ENCODE assay signal across 6 cellular contexts in the genomic region with DNA sequence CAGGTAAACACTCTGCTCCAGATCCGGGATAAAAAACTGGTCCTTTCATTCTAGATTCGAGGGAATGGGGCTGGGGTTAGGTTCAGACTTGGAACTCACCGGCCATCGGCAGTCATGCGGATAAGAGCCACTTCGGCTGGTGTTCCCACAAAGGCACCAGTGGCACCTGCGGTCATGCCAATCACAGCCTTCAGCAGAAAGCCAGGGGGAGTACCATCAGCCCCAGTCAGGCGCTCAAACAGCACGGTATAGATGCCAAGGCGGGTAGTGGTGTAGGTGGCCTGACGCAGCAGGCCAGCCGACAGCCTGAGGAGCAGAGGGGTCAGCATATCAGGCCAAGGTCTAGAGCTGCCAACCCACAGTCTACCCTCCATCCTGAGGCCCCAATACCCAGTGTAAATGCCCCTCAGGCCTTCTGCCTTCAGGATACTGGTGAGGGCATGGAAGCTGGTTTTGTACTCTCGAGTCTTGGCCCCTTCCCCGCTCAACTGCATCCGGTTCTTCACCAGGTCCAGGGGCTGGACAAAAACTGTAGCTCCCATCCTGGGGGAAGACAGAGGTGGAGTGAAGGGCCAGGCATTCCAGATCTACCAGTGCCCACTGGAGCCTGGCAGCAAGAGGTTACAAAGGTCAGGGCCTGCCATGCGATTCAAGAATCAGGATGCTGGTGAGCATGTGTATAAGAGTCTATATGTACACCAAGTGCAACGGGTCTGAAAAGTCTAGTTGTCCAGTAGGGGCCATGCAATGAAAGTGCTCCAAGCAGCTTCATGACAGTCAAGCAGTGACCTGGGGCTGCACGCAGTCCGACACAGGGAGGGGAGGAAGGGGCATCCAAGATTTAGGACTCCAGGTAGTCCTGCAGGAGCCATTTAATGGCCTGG. TPM values are rescaled to one million over a fixed set of nuclear protein-coding genes. Genes with fewer than 3 reads are reported as not detected.
DNase-seq lines count a peak whose midpoint lies in the region; ATAC-seq and TF ChIP-seq lines count a peak whose summit lies in the region.

No MANE protein-coding gene starts in this region.

- peaks cover 67% of the 10 kb centered on the region for H3K4me1 ChIP-seq in BLaER1
- peaks cover 16% of the 10 kb centered on the region for H3K4me1 ChIP-seq in Panc1 (ENCODE audit: control insufficient read depth, insufficient read depth, low read length)

- peak overlapping the region; percentile 98 for H3K9ac ChIP-seq in BLaER1

- H3K4me3 ChIP-seq in BLaER1 (peak overlapping the region; percentile 89), Panc1 (ENCODE audit: low read depth in 2 of 2, low read length in 2 of 2) (peak overlapping the region; percentile 90 to 92), iPS-11a (ENCODE audit: low read depth, low read length) (peak overlapping the region; percentile 95)

- H3K27me3 ChIP-seq in BLaER1, result no peaks in the 10 kb centered on the region
- H3K27me3 ChIP-seq in Panc1 (ENCODE audit: control insufficient read depth, insufficient read depth, low read length), result no peaks in the 10 kb centered on the region

- ATAC-seq in Panc1, result no peak

- in situ Hi-C loops in Panc1 (cut with HindIII; ENCODE audit: low pct_unique_long_range_greater_than_20kb, low sequenced_read_pairs), result no loop called here

- DNase-seq in Panc1 (ENCODE audit: low read depth, low spot score) (no peak), NCI-H446 treated with DMSO at 0.1 percent for 48 hours (lab: John Stamatoyannopoulos, UW) (no peak), C1 segment of cervical spinal cord (lab: John Stamatoyannopoulos, UW) (no peak), SIG-M5 treated with dmso at 0.1 percent for 504 hours (lab: John Stamatoyannopoulos, UW; ENCODE audit: unreplicated experiment) (no peak)

- no peak for TF ChIP-seq CTCF in Panc1 (IDR thresholded peaks at IDR 0.05)

- POLR2A ChIA-PET in Panc1 (lab: Charles Lee), result no interaction called here

- intact Hi-C loops in Panc1 (cut with micrococcal nuclease; ENCODE audit: unreplicated experiment), result no loop called here

- peak overlapping the region; percentile 99 for H3K4me2 ChIP-seq in BLaER1

- H3K36me3 ChIP-seq in BLaER1 (peaks cover 58% of the 10 kb centered on the region), Panc1 (ENCODE audit: control insufficient read depth, insufficient read depth, low read length) (peaks cover 11% of the 10 kb centered on the region)

- H3K27ac ChIP-seq in BLaER1 (peak overlapping the region; percentile 96), Panc1 (ENCODE audit: low read length) (peak overlapping the region; percentile 87)

- peaks cover 43% of the 10 kb centered on the region for H4K20me1 ChIP-seq in BLaER1

- BruUV-seq in Panc1 (replicated peaks; lab: Mats Ljungman, UMichigan), result no TSS peak

- H3K9me3 ChIP-seq in BLaER1, result no peaks in the 10 kb centered on the region
- no peaks in the 10 kb centered on the region for H3K9me3 ChIP-seq in Panc1 (ENCODE audit: control insufficient read depth, insufficient read depth, low read depth, low read length)

- CTCF ChIA-PET in Panc1 (lab: Charles Lee), result no interaction called here

RNA-seq across cellular contexts. Expression of a gene that starts 0.9 kb away (rescaled TPM):
- total RNA-seq in Panc1 (2021; ENCODE audit: unreplicated experiment), result 65.9 TPM
- 85.2 TPM for polyA plus RNA-seq in Panc1 (2012; ENCODE audit: insufficient read length)

RNA-seq across cellular contexts. Expression of a gene that starts 1.2 kb away (rescaled TPM):
- 95.8 TPM for total RNA-seq in Panc1 (2021; ENCODE audit: unreplicated experiment)
- polyA plus RNA-seq in Panc1 (2012; ENCODE audit: insufficient read length), result 113 TPM

RNA-seq across cellular contexts. Expression of a gene that starts 6.8 kb away (rescaled TPM):
- total RNA-seq in Panc1 (2021; ENCODE audit: unreplicated experiment), result 0.15 TPM
- polyA plus RNA-seq in Panc1 (2012; ENCODE audit: insufficient read length), result 0.52 TPM

RNA-seq across cellular contexts. Expression of a gene that starts 9.4 kb away (rescaled TPM):
- 1,074 TPM for total RNA-seq in Panc1 (2021; ENCODE audit: unreplicated experiment)
- 3,457 TPM for polyA plus RNA-seq in Panc1 (2012; ENCODE audit: insufficient read length)

RNA-seq across cellular contexts. Expression of a gene that starts 12.0 kb away (rescaled TPM):
- 23.4 TPM for total RNA-seq in Panc1 (2021; ENCODE audit: unreplicated experiment)
- 45.8 TPM for polyA plus RNA-seq in Panc1 (2012; ENCODE audit: insufficient read length)
